In genomic region chr1:174726167-174726879, GRCh38 we compare ENCODE assay signal across 8 cellular contexts.
A peak's percentile ranks its signal among the peaks of the same experiment; 100 is the strongest.
DNase-seq lines count a peak whose midpoint lies in the region; ATAC-seq, FAIRE-seq and TF ChIP-seq lines count a peak whose summit lies in the region.

No MANE protein-coding gene starts in this region.

- intact Hi-C loops in left colon (cut with DNase I, micrococcal nuclease) (loop anchor here in 1 of 2 donors (5.0 kb wide), 1 partner anchor 464 kb away; no protein-coding TSS in a partner anchor), head of caudate nucleus (cut with DNase I) (loop anchor here (5.0 kb wide), 1 partner anchor 464 kb away; no protein-coding TSS in a partner anchor)

- ATAC-seq in HG02870 (IDR thresholded peaks at IDR 0.05; ENCODE audit: unreplicated experiment) (peak; percentile 45), left colon (peak; percentile 75), GM19035 (IDR thresholded peaks at IDR 0.05; ENCODE audit: unreplicated experiment) (no peak), HG03039 (IDR thresholded peaks at IDR 0.05; ENCODE audit: unreplicated experiment) (no peak)

- peak; percentile 71 for TF ChIP-seq CTCF in C4-2B (conservative IDR thresholded peaks at IDR 0.05)

- DNase-seq in left colon, result no peak
- no peak for DNase-seq in head of caudate nucleus
- DNase-seq in T-helper 9 cell, result no peak

- peak; percentile 98 for FAIRE-seq in TTC549 (lab: Jason Lieb, UNC)

- no peak overlapping the region for H3K27ac ChIP-seq in C4-2B

Comparison
In these comparisons a context has a peak if more than half of its experiments do, and no peak if none do; other contexts are left out.
1. ATAC-seq: peak in HG02870 (single experiment) and left colon (single experiment); none in GM19035 (single experiment) and HG03039 (single experiment).